In the genomic region with DNA sequence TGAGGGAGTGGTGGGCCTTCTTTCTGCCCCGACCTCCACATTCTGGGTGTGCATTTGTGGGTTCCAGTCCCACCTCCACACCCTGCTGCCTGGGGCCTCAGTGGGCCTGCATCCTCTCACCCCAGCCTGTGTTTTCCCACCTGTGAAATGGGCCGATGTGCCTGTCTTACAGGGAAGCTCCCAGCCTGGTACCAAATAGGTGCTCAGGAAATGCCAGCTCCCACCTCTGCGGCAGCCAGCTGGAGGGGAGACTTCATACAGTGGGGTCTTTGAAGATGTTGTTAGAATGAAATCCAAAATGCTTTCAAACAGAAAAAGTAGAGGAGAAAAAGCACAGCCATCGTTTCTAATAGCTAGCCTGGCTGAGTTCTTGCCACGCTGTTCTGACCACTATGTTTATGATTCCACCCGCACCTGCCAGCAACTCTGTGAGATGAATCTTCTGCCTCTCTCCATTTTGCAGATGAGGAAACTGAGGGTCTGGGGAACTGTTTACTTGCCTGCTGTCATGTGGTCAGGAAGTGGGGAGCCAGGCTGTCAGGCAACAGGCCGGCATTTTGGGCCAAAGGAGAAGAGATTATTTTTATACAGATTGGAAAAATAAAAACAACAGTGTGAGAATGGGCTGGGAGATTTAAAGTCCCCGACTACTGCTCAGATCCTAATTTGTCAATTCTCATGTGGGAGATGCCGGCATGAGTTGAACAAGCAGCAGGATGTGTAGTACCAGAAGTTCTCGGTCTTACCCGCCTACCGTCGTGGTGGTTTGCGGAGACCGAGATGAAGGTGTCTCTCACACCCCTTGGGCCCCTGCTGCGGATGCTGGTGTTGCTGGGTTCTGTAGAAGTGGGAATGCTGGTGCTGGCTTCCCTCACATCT, we compare ENCODE assay signal across 16 cellular contexts. TPM values are rescaled to one million over a fixed set of nuclear protein-coding genes. Genes with fewer than 3 reads are reported as not detected.
DNase-seq lines count a peak whose midpoint lies in the region; ATAC-seq, FAIRE-seq and TF ChIP-seq lines count a peak whose summit lies in the region.
"Had no signal": no experiment of that assay in that cellular context is flagged by ENCODE, and none has a peak within 500 bp of the region (broad histone marks: within the 10 kb centered on the region; RNA-seq: fewer than 3 reads in every experiment).

No MANE protein-coding gene starts in this region.

- no peaks in the 10 kb centered on the region for H3K9me3 Mint-ChIP-seq in T-helper 1 cell treated with Interleukin-12 subunit alpha and Interleukin-12 subunit beta and Interleukin-4 antibody, amounts not matched to agents 30 μg/mL and 1 μg/mL, for 36 hours
- peaks cover 14% of the 10 kb centered on the region for H3K9me3 Mint-ChIP-seq in glutamatergic neuron (ENCODE audit: unreplicated experiment)
- H3K9me3 Mint-ChIP-seq: mesothelial cell of epicardium had no signal

- peak overlapping the region; percentile 72 for H3K27ac Mint-ChIP-seq in T-helper 1 cell treated with Interleukin-12 subunit alpha and Interleukin-12 subunit beta and Interleukin-4 antibody, amounts not matched to agents 30 μg/mL and 1 μg/mL, for 36 hours
- no peak overlapping the region for H3K27ac Mint-ChIP-seq in glutamatergic neuron (ENCODE audit: unreplicated experiment)
- H3K27ac Mint-ChIP-seq: mesothelial cell of epicardium had no signal

- no peak for ATAC-seq in body of pancreas
- no peak for ATAC-seq in GM19397 (IDR thresholded peaks at IDR 0.05; ENCODE audit: unreplicated experiment)
- ATAC-seq in GM18858 (IDR thresholded peaks at IDR 0.05; ENCODE audit: unreplicated experiment) = no peak

- H3K4me1 Mint-ChIP-seq in T-helper 1 cell treated with Interleukin-12 subunit alpha and Interleukin-12 subunit beta and Interleukin-4 antibody, amounts not matched to agents 30 μg/mL and 1 μg/mL, for 36 hours (ENCODE audit: low read depth) = peaks cover 57% of the 10 kb centered on the region
- peaks cover 51% of the 10 kb centered on the region for H3K4me1 Mint-ChIP-seq in glutamatergic neuron (ENCODE audit: low read depth, unreplicated experiment)

- FAIRE-seq in GM18507 (lab: Jason Lieb, UNC) (peak; percentile 9), small intestine (lab: Jason Lieb, UNC) (no peak)
- FAIRE-seq: GM12891 had no signal

- no peaks in the 10 kb centered on the region for H3K27me3 Mint-ChIP-seq in T-helper 1 cell treated with Interleukin-12 subunit alpha and Interleukin-12 subunit beta and Interleukin-4 antibody, amounts not matched to agents 30 μg/mL and 1 μg/mL, for 36 hours (ENCODE audit: low read depth)
- peaks cover 17% of the 10 kb centered on the region for H3K27me3 Mint-ChIP-seq in glutamatergic neuron (ENCODE audit: unreplicated experiment)

- H3K27ac ChIP-seq in body of pancreas = peak overlapping the region in 3 of 4 donors; percentile 38 to 60 (median 41)
- H3K27ac ChIP-seq in small intestine (ENCODE audit: low read depth in 1 of 2, low read length in 1 of 2) = no peak overlapping the region
- H3K27ac ChIP-seq: BLaER1, tibial artery had no signal

- peak overlapping the region; percentile 20 for H3K4me3 Mint-ChIP-seq in T-helper 1 cell treated with Interleukin-12 subunit alpha and Interleukin-12 subunit beta and Interleukin-4 antibody, amounts not matched to agents 30 μg/mL and 1 μg/mL, for 36 hours
- H3K4me3 Mint-ChIP-seq in glutamatergic neuron (ENCODE audit: unreplicated experiment) = no peak overlapping the region
- H3K4me3 Mint-ChIP-seq: mesothelial cell of epicardium had no signal

- TF ChIP-seq CTCF in body of pancreas (IDR thresholded peaks at IDR 0.05) (no peak), glutamatergic neuron (IDR thresholded peaks at IDR 0.05; ENCODE audit: partially characterized antibody, unreplicated experiment) (no peak)

- DNase-seq in GM18507 (ENCODE audit: extremely low spot score, insufficient read length, low read depth) (no peak), body of pancreas (no peak), small intestine (peak; percentile 24), glutamatergic neuron (no peak)
- DNase-seq: cortex of kidney, erythroblast, islet precursor cell, NCI-H2081 treated with DMSO at 0.1 percent for 48 hours, NCI-H774 had no signal

- H3K4me1 ChIP-seq in body of pancreas (peaks cover 55% of the 10 kb centered on the region), small intestine (ENCODE audit: control insufficient read depth in 2 of 2, insufficient read depth in 1 of 2, low read depth in 1 of 2, low read length in 1 of 2) (peaks cover 0 to 14% of the 10 kb centered on the region in 2 donors)

- 72 to 78% methylated on average over 16 of the region's 16 CpGs for WGBS in body of pancreas, 2 donors
- 78 to 87% (median 86%) methylated on average over 16 of the region's 16 CpGs for WGBS in small intestine, 3 donors

- H3K9me3 ChIP-seq in body of pancreas = no peaks in the 10 kb centered on the region
- H3K9me3 ChIP-seq in small intestine (ENCODE audit: control insufficient read depth, low read depth) = no peaks in the 10 kb centered on the region
- H3K9me3 ChIP-seq: BLaER1, tibial artery had no signal

- no peaks in the 10 kb centered on the region for H3K36me3 ChIP-seq in body of pancreas (replicated peaks in 1 of 2; ENCODE audit: insufficient read depth in 1 of 2, low read depth in 2 of 2)
- H3K36me3 ChIP-seq in small intestine (ENCODE audit: control insufficient read depth in 2 of 2, insufficient read depth in 2 of 2, low read length in 2 of 2) = no peaks in the 10 kb centered on the region
- H3K36me3 ChIP-seq: BLaER1, tibial artery had no signal

- intact Hi-C loops in body of pancreas (cut with DNase I) = no loop called here

- peaks cover 15% of the 10 kb centered on the region for H3K36me3 Mint-ChIP-seq in T-helper 1 cell treated with Interleukin-12 subunit alpha and Interleukin-12 subunit beta and Interleukin-4 antibody, amounts not matched to agents 30 μg/mL and 1 μg/mL, for 36 hours (ENCODE audit: low read depth)
- H3K36me3 Mint-ChIP-seq in glutamatergic neuron (ENCODE audit: unreplicated experiment) = no peaks in the 10 kb centered on the region
- H3K36me3 Mint-ChIP-seq: mesothelial cell of epicardium had no signal

- no peak overlapping the region for H3K4me3 ChIP-seq in body of pancreas
- no peak overlapping the region for H3K4me3 ChIP-seq in small intestine (ENCODE audit: low read depth in 1 of 2, low read length in 2 of 2)
- H3K4me3 ChIP-seq: BLaER1, tibial artery had no signal

- TF ChIP-seq POLR2A in body of pancreas (IDR thresholded peaks at IDR 0.05) = no peak

- no peaks in the 10 kb centered on the region for H3K27me3 ChIP-seq in body of pancreas
- H3K27me3 ChIP-seq in small intestine (ENCODE audit: control insufficient read depth in 2 of 2, insufficient read depth in 2 of 2, low read length in 2 of 2) = no peaks in the 10 kb centered on the region
- H3K27me3 ChIP-seq: BLaER1, tibial artery had no signal

RNA-seq across cellular contexts. Expression of a gene that starts 4.6 kb away (rescaled TPM):
- total RNA-seq in body of pancreas = 10 to 100 TPM; 19.8 to 34.2 TPM
- 10 to 100 TPM; 14.9 to 20.1 (median 18.1) TPM for polyA plus RNA-seq in small intestine
- total RNA-seq in glutamatergic neuron (ENCODE audit: unreplicated experiment) = 44.3 TPM

Comparison
In these comparisons a context has a peak if more than half of its experiments do, and no peak if none do; other contexts are left out.
1. H3K27ac ChIP-seq: peak in body of pancreas (3 of 4); none in small intestine (0 of 2).